In genomic region chr2:33486544-33486943, GRCh38 we compare ENCODE assay signal across 1 cellular context.
TF ChIP-seq lines count a peak whose summit lies in the region.

No MANE protein-coding gene starts in this region.

TF ChIP-seq in GM12878, 131 proteins besides CTCF, POLR2A, EP300 and RAD21:
- TF ChIP-seq, protein P1, sequence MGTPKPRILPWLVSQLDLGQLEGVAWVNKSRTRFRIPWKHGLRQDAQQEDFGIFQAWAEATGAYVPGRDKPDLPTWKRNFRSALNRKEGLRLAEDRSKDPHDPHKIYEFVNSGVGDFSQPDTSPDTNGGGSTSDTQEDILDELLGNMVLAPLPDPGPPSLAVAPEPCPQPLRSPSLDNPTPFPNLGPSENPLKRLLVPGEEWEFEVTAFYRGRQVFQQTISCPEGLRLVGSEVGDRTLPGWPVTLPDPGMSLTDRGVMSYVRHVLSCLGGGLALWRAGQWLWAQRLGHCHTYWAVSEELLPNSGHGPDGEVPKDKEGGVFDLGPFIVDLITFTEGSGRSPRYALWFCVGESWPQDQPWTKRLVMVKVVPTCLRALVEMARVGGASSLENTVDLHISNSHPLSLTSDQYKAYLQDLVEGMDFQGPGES (IDR thresholded peaks at IDR 0.05) = no peak
- TF ChIP-seq USF2 (IDR thresholded peaks at IDR 0.05; ENCODE audit: borderline replicate concordance, low read depth, low read length) = no peak
- TF ChIP-seq NR2F1 (conservative IDR thresholded peaks at IDR 0.05) = no peak
- no peak for TF ChIP-seq SUZ12 (IDR thresholded peaks at IDR 0.05; ENCODE audit: unreplicated experiment)
- no peak for TF ChIP-seq WRNIP1 (IDR thresholded peaks at IDR 0.05; ENCODE audit: borderline replicate concordance, low read depth, low read length)
- TF ChIP-seq ELK1 (IDR thresholded peaks at IDR 0.05; ENCODE audit: low read depth, low read length) = no peak
- no peak for TF ChIP-seq NR2C2 (IDR thresholded peaks at IDR 0.05; ENCODE audit: borderline replicate concordance, control insufficient read depth, insufficient read length, low read depth)
- TF ChIP-seq FOXK2 (IDR thresholded peaks at IDR 0.05) = no peak
- TF ChIP-seq CHD1 (IDR thresholded peaks at IDR 0.05; ENCODE audit: low read depth, low read length) = no peak
- TF ChIP-seq CBFB (IDR thresholded peaks at IDR 0.05; ENCODE audit: low read depth) = no peak
